Comparison of ENCODE assay signal across 1 cellular context in the genomic region with DNA sequence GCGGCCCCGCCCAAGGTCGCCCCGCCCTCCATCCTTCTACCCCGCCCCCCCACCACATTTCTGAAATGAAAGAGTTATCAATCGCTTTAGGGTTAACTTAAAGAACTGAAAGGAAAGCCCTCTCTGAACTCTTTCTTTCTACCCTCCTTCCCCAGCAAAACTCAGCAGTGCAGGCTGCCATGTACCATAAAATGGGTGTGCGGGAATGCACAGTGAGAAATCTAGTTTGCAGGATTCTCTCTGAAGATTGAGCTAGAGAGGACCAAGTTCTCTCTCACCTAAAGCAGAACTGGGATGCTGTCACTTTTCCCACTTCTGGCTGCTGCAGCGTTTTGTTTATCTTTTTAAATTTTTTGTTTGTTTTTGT.
TF ChIP-seq lines count a peak whose summit lies in the region.

No MANE protein-coding gene starts in this region.

TF ChIP-seq in IMR-90, 13 proteins besides CTCF, POLR2A, EP300 and RAD21 (continued from another document):
- TF ChIP-seq, protein P1, sequence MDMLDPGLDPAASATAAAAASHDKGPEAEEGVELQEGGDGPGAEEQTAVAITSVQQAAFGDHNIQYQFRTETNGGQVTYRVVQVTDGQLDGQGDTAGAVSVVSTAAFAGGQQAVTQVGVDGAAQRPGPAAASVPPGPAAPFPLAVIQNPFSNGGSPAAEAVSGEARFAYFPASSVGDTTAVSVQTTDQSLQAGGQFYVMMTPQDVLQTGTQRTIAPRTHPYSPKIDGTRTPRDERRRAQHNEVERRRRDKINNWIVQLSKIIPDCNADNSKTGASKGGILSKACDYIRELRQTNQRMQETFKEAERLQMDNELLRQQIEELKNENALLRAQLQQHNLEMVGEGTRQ (IDR thresholded peaks at IDR 0.05; ENCODE audit: low read depth, low read length), result no peak
- TF ChIP-seq RCOR1 (IDR thresholded peaks at IDR 0.05; ENCODE audit: insufficient replicate concordance, low read length) (no peak), FOS (IDR thresholded peaks at IDR 0.05; ENCODE audit: low read depth, low read length) (no peak)
